ENCODE assay signal across 18 cellular contexts in the genomic region with DNA sequence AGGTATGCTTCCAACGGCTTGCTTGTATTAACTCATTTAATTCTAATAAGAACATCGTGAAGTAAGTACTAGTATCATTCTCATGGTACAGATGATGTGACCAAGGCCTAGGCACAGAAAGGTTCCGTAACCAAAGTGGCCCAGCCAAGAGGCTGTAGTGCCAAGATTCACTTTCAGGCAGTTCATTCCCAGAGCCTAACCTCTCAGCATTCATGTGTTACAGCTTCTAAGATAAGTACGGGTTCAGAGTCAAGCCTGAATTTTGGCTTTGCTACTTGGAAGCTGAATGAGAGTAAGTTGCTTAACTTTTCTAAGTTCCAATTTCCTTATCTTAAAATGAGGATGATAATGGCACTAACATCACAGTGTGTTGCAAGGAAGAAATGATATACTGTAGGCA.
"Had no signal": no experiment of that assay in that cellular context is flagged by ENCODE, and none has a peak within 500 bp of the region (broad histone marks: within the 10 kb centered on the region; RNA-seq: fewer than 3 reads in every experiment).

No MANE protein-coding gene starts in this region.

- H3K4me1 ChIP-seq: foreskin keratinocyte, lower lobe of right lung, parathyroid adenoma, SJSA1, tibial nerve had no signal

- H3K4me3 ChIP-seq: dorsolateral prefrontal cortex, lower lobe of right lung, SJSA1, tibial nerve had no signal

- H3K27me3 ChIP-seq: dorsolateral prefrontal cortex, foreskin keratinocyte, SJSA1, tibial nerve had no signal

- H3K9ac ChIP-seq: parathyroid adenoma had no signal

- ATAC-seq: activated T-cell treated with anti-CD3 and anti-CD28 coated beads, Interleukin-2, amount 50 U/mL, for 72 hours; foreskin keratinocyte; lower lobe of right lung; natural killer cell; T-helper 17 cell had no signal

- H3K27ac ChIP-seq: dorsolateral prefrontal cortex, foreskin keratinocyte, lower lobe of right lung, parathyroid adenoma, SJSA1, tibial nerve, VCaP had no signal

- H3K9me3 ChIP-seq: lower lobe of right lung, SJSA1 had no signal

- H3K79me2 ChIP-seq: parathyroid adenoma had no signal

- DNase-seq: activated CD4-positive, alpha-beta T cell treated with anti-CD3 and anti-CD28 coated beads for 1 hour; activated effector memory CD4-positive, alpha-beta T cell treated with anti-CD3 and anti-CD28 coated beads, Interleukin-2, amount 50 U/mL, for 16 hours; activated naive CD4-positive, alpha-beta T cell treated with anti-CD3 and anti-CD28 coated beads, Interleukin-2, amount 50 U/mL, for 16 hours; activated T-cell treated with anti-CD3 and anti-CD28 coated beads, Interleukin-2, amount 50 U/mL, for 72 hours; dorsolateral prefrontal cortex; foreskin keratinocyte; glutamatergic neuron; lower lobe of right lung; natural killer cell; stimulated activated CD4-positive, alpha-beta T cell treated with anti-CD3 and anti-CD28 coated beads, Interleukin-12 subunit alpha, Interleukin-12 subunit beta, amount 100 ng/mL, for 4 hours; stimulated activated CD4-positive, alpha-beta T cell treated with anti-CD3 and anti-CD28 coated beads, Interleukin-1b, Interleukin-23, amount 100 ng/mL, for 48 hours; stimulated activated CD8-positive, alpha-beta memory T cell treated with anti-CD3 and anti-CD28 coated beads, Interleukin-4, amount 100 ng/mL, for 48 hours; stimulated activated naive CD4-positive, alpha-beta T cell; T-helper 17 cell had no signal

- H3K36me3 ChIP-seq: lower lobe of right lung, SJSA1, tibial nerve had no signal

- H2AFZ ChIP-seq: parathyroid adenoma had no signal
